14 cellular contexts compared by ENCODE assay signal in the genomic region with DNA sequence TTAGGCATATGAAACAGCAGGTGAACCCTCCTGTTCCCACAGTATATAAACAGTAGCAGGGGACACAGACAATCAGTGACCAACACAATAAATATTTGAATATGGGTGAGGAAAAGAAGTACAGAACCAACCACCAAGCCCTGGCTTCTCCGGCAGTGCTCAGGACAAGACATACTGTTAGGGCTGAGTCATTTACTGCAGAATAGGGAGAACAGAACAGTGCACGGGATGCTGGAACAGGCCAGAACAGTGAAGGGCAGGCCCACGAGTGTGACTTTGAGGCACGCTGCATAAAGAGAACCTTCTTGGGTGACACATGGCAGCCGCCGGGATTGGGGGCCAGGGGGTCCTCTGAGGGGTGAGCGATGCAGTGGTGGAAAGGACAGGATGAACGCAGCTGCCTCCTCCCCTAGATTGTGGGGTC.
A peak's percentile ranks its signal among the peaks of the same experiment; 100 is the strongest.
DNase-seq lines count a peak whose midpoint lies in the region; ATAC-seq and TF ChIP-seq lines count a peak whose summit lies in the region.
"Had no signal": no experiment of that assay in that cellular context is flagged by ENCODE, and none has a peak within 500 bp of the region (broad histone marks: within the 10 kb centered on the region; RNA-seq: fewer than 3 reads in every experiment).

No MANE protein-coding gene starts in this region.

- H3K9me3 Mint-ChIP-seq in HFFc6 = no peaks in the 10 kb centered on the region
- no peaks in the 10 kb centered on the region for H3K9me3 Mint-ChIP-seq in stimulated activated effector memory CD8-positive, alpha-beta T cell treated with anti-CD3 and anti-CD28 coated beads, Interleukin-12 subunit alpha, Interleukin-12 subunit beta, amount 100 ng/mL, for 72 hours
- H3K9me3 Mint-ChIP-seq: activated naive CD8-positive, alpha-beta T cell treated with anti-CD3 and anti-CD28 coated beads for 36 hours; immature natural killer cell; stimulated activated memory B cell treated with anti-CD40 and anti-IgM and Interleukin-4, amounts not matched to agents 10 μg/mL and 1 μg/mL and 100 μg/mL, for 72 hours; T-helper 2 cell treated with Interferon-gamma antibody and Interleukin-4, amounts not matched to agents 5 μg/mL and 100 μg/mL, for 36 hours had no signal

- TF ChIP-seq CTCF in HFFc6 (IDR thresholded peaks at IDR 0.05) = no peak
- TF ChIP-seq CTCF in foreskin fibroblast (IDR thresholded peaks at IDR 0.05; ENCODE audit: low read depth, low read length) = no peak

- H3K27me3 ChIP-seq in adipocyte (replicated peaks; ENCODE audit: control insufficient read depth, insufficient read depth, low read length) = no peaks in the 10 kb centered on the region
- H3K27me3 ChIP-seq: neutrophil had no signal

- H3K36me3 ChIP-seq in adipocyte (ENCODE audit: control insufficient read depth, insufficient read depth, low read length, severe bottlenecking) = peaks cover 5% of the 10 kb centered on the region

- H3K9me3 ChIP-seq in adipocyte (ENCODE audit: control insufficient read depth, low read length) = no peaks in the 10 kb centered on the region
- H3K9me3 ChIP-seq: neutrophil had no signal

- peaks cover 4% of the 10 kb centered on the region for H3K27me3 Mint-ChIP-seq in HFFc6 (ENCODE audit: insufficient read depth)
- H3K27me3 Mint-ChIP-seq: activated naive CD8-positive, alpha-beta T cell treated with anti-CD3 and anti-CD28 coated beads for 36 hours; stimulated activated memory B cell treated with anti-CD40 and anti-IgM and Interleukin-4, amounts not matched to agents 10 μg/mL and 1 μg/mL and 100 μg/mL, for 72 hours had no signal

- peaks cover 68% of the 10 kb centered on the region for H3K4me1 Mint-ChIP-seq in HFFc6 (ENCODE audit: low read depth)
- H3K4me1 Mint-ChIP-seq in stimulated activated effector memory CD8-positive, alpha-beta T cell treated with anti-CD3 and anti-CD28 coated beads, Interleukin-12 subunit alpha, Interleukin-12 subunit beta, amount 100 ng/mL, for 72 hours = peaks cover 35% of the 10 kb centered on the region
- H3K4me1 Mint-ChIP-seq: activated naive CD8-positive, alpha-beta T cell treated with anti-CD3 and anti-CD28 coated beads for 36 hours had no signal

- peak; percentile 11 for ATAC-seq in stimulated activated effector memory CD8-positive, alpha-beta T cell treated with anti-CD3 and anti-CD28 coated beads, Interleukin-12 subunit alpha, Interleukin-12 subunit beta, amount 100 ng/mL, for 72 hours
- ATAC-seq in GM19455 (IDR thresholded peaks at IDR 0.05; ENCODE audit: unreplicated experiment) = no peak
- ATAC-seq: stimulated activated memory B cell treated with anti-CD40 and anti-IgM and Interleukin-4, amounts not matched to agents 10 μg/mL and 1 μg/mL and 100 μg/mL, for 72 hours had no signal

- DNase-seq in HFFc6 = peak; percentile 84
- peak; percentile 73 for DNase-seq in adipocyte (ENCODE audit: low read depth)
- DNase-seq in foreskin fibroblast = peak; percentile 59 to 73
- no peak for DNase-seq in stimulated activated effector memory CD8-positive, alpha-beta T cell treated with anti-CD3 and anti-CD28 coated beads, Interleukin-12 subunit alpha, Interleukin-12 subunit beta, amount 100 ng/mL, for 72 hours (ENCODE audit: low spot score in 2 of 2)
- DNase-seq in ecto neural progenitor cell (ENCODE audit: low spot score) = no peak
- DNase-seq in nucleus accumbens (lab: John Stamatoyannopoulos, UW) = no peak
- DNase-seq: activated CD8-positive, alpha-beta memory T cell treated with anti-CD3 and anti-CD28 coated beads for 24 hours; activated naive CD8-positive, alpha-beta T cell treated with anti-CD3 and anti-CD28 coated beads for 36 hours; DMS79 treated with DMSO at 0.1 percent for 48 hours; immature natural killer cell had no signal

- H3K9ac ChIP-seq in adipocyte (ENCODE audit: low read length) = no peak overlapping the region

- H3K4me3 ChIP-seq in adipocyte (ENCODE audit: low read length) (no peak overlapping the region), foreskin fibroblast (ENCODE audit: low read depth in 1 of 2, low read length in 2 of 2) (no peak overlapping the region)

- peaks cover 5% of the 10 kb centered on the region; the same call in 1 of the 2 replicates for H3K36me3 Mint-ChIP-seq in HFFc6 (ENCODE audit: low read depth)
- H3K36me3 Mint-ChIP-seq in stimulated activated effector memory CD8-positive, alpha-beta T cell treated with anti-CD3 and anti-CD28 coated beads, Interleukin-12 subunit alpha, Interleukin-12 subunit beta, amount 100 ng/mL, for 72 hours = peaks cover 29% of the 10 kb centered on the region

- H3K4me1 ChIP-seq in adipocyte (ENCODE audit: control insufficient read depth, insufficient read depth, low read length) = peaks cover 50% of the 10 kb centered on the region

- H3K27ac Mint-ChIP-seq in HFFc6 = peak overlapping the region; percentile 69
- peak overlapping the region; percentile 41 for H3K27ac Mint-ChIP-seq in stimulated activated effector memory CD8-positive, alpha-beta T cell treated with anti-CD3 and anti-CD28 coated beads, Interleukin-12 subunit alpha, Interleukin-12 subunit beta, amount 100 ng/mL, for 72 hours
- H3K27ac Mint-ChIP-seq: activated naive CD8-positive, alpha-beta T cell treated with anti-CD3 and anti-CD28 coated beads for 36 hours; stimulated activated memory B cell treated with anti-CD40 and anti-IgM and Interleukin-4, amounts not matched to agents 10 μg/mL and 1 μg/mL and 100 μg/mL, for 72 hours; T-helper 2 cell treated with Interferon-gamma antibody and Interleukin-4, amounts not matched to agents 5 μg/mL and 100 μg/mL, for 36 hours had no signal

- H3K4me3 Mint-ChIP-seq in HFFc6 = no peak overlapping the region; the same call in 1 of the 2 replicates
- H3K4me3 Mint-ChIP-seq in stimulated activated effector memory CD8-positive, alpha-beta T cell treated with anti-CD3 and anti-CD28 coated beads, Interleukin-12 subunit alpha, Interleukin-12 subunit beta, amount 100 ng/mL, for 72 hours = no peak overlapping the region
- H3K4me3 Mint-ChIP-seq: activated naive CD8-positive, alpha-beta T cell treated with anti-CD3 and anti-CD28 coated beads for 36 hours; immature natural killer cell; stimulated activated memory B cell treated with anti-CD40 and anti-IgM and Interleukin-4, amounts not matched to agents 10 μg/mL and 1 μg/mL and 100 μg/mL, for 72 hours; T-helper 2 cell treated with Interferon-gamma antibody and Interleukin-4, amounts not matched to agents 5 μg/mL and 100 μg/mL, for 36 hours had no signal

Comparison
In these comparisons a context has a peak if more than half of its experiments do, and no peak if none do; other contexts are left out.
1. DNase-seq: peak in HFFc6 (single experiment), adipocyte (single experiment) and foreskin fibroblast (2 of 2); none in stimulated activated effector memory CD8-positive, alpha-beta T cell treated with anti-CD3 and anti-CD28 coated beads, Interleukin-12 subunit alpha, Interleukin-12 subunit beta, amount 100 ng/mL, for 72 hours (0 of 2), ecto neural progenitor cell (single experiment) and nucleus accumbens (0 of 56).